In the genomic region with DNA sequence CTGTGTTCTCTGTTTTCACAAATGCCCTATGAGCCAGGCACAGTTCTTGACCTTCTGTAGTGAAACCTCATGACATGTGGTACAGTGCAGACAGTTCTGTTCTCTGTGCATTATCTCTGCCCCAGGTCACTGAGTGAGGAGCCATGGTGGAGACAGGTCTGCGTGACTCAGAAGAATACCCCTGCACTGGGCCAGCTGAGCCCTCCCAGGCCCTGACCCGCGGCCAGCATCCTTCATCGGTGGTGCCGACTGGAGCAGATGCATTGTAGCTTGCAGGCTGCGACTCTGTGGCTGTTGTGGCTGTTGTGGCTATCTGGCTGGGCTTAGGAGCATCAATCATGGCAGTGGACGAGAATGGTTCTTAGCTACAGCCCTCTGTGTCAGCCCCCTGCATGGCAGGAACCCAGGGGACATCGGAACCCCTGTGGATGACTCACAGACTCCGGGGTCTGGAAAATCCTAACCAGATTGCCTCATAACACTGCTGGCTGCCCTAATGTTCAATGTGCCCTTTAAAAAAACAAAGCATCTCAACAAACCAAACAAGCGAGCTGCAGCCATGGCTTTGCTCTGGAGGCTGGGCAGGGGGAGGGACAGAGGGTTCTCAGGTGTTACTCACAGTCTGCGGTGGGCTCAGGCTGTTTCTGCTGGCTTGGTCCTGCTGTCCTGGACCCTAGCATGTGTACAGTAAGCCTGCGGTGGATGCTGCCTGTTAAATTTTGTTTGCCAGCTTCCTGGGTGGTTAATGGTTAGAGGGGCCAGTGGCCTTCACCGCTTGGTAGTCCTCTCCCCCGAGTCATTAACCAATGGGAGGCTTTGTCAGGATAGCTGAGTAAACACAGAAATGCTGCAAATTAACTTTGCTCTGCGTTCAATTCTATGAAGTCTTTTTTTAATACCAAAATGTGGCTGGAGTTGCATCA, we compare ENCODE assay signal across 1 cellular context.
TF ChIP-seq lines count a peak whose summit lies in the region.

Gene SERPINA6, minus strand, starts transcription at position 689 of the 923 bp plus-strand sequence. CDS start 8,688 bp downstream, outside the sequence.

TF ChIP-seq in HepG2, 621 proteins besides CTCF, POLR2A, EP300 and RAD21 (continued from another document and continues in another):
- TF ChIP-seq UBTF (CRISPR knock-in tag; IDR thresholded peaks at IDR 0.05) (no peak), FOXK2 (IDR thresholded peaks at IDR 0.05) (peak; percentile 64; the same call in 1 of the 2 replicates), ZNF441 (CRISPR knock-in tag; IDR thresholded peaks at IDR 0.05; ENCODE audit: borderline replicate concordance) (peak; percentile 87), RBM39 (IDR thresholded peaks at IDR 0.05; ENCODE audit: low read depth, low read length, poor library complexity, severe bottlenecking) (no peak), ZFX (CRISPR knock-in tag; IDR thresholded peaks at IDR 0.05; ENCODE audit: low read depth) (no peak; the same call in 1 of the 2 replicates), ZSCAN20 (CRISPR knock-in tag; IDR thresholded peaks at IDR 0.05; ENCODE audit: borderline replicate concordance) (no peak), ZNF44 (CRISPR knock-in tag; IDR thresholded peaks at IDR 0.05) (no peak), RFX1 (IDR thresholded peaks at IDR 0.05) (no peak), ZEB1 (IDR thresholded peaks at IDR 0.05; ENCODE audit: insufficient replicate concordance, low read depth) (peak; percentile 12), ZFP62 (CRISPR knock-in tag; IDR thresholded peaks at IDR 0.05) (no peak), REST (IDR thresholded peaks at IDR 0.05; ENCODE audit: borderline replicate concordance in 1 of 2, low read depth in 1 of 2, low read length in 2 of 2) (no peak), NCOR1 (IDR thresholded peaks at IDR 0.05; ENCODE audit: borderline replicate concordance, low read length) (no peak), ZNF629 (CRISPR knock-in tag; conservative IDR thresholded peaks at IDR 0.05) (no peak), ZNF652 (CRISPR knock-in tag; IDR thresholded peaks at IDR 0.05; ENCODE audit: borderline replicate concordance, low read depth) (no peak), ZNF510 (CRISPR knock-in tag; IDR thresholded peaks at IDR 0.05; ENCODE audit: low read depth) (no peak), ZSCAN5A (CRISPR knock-in tag; IDR thresholded peaks at IDR 0.05; ENCODE audit: borderline replicate concordance) (no peak; the same call in 1 of the 2 replicates), ZNF713 (CRISPR knock-in tag; IDR thresholded peaks at IDR 0.05) (no peak), MED1 (CRISPR knock-in tag; IDR thresholded peaks at IDR 0.05) (peak; percentile 87), KDM5A (IDR thresholded peaks at IDR 0.05; ENCODE audit: borderline replicate concordance, low read length) (peak; percentile 35; the same call in 1 of the 2 replicates), TFAP4 (IDR thresholded peaks at IDR 0.05; ENCODE audit: borderline replicate concordance, low read depth) (peak; percentile 79; the same call in 1 of the 2 replicates), MLLT10 (CRISPR knock-in tag; IDR thresholded peaks at IDR 0.05) (no peak), ZNF569 (CRISPR knock-in tag; IDR thresholded peaks at IDR 0.05; ENCODE audit: borderline replicate concordance) (no peak), ZNF558 (CRISPR knock-in tag; IDR thresholded peaks at IDR 0.05; ENCODE audit: borderline replicate concordance) (peak; percentile 56; the same call in 1 of the 2 replicates), ZNF614 (CRISPR knock-in tag; IDR thresholded peaks at IDR 0.05; ENCODE audit: borderline replicate concordance) (peak; percentile 39; the same call in 1 of the 2 replicates), TGIF2 (CRISPR knock-in tag; IDR thresholded peaks at IDR 0.05) (peak; percentile 27; the same call in 1 of the 2 replicates), NBN (conservative IDR thresholded peaks at IDR 0.05) (no peak), ZNF337 (CRISPR knock-in tag; IDR thresholded peaks at IDR 0.05; ENCODE audit: borderline replicate concordance, low read depth) (peak; percentile 47; the same call in 1 of the 2 replicates), HNRNPUL1 (IDR thresholded peaks at IDR 0.05; ENCODE audit: low read depth, low read length) (no peak), ZKSCAN1 (IDR thresholded peaks at IDR 0.05; ENCODE audit: low read length) (no peak), JARID2 (CRISPR knock-in tag; IDR thresholded peaks at IDR 0.05; ENCODE audit: insufficient replicate concordance) (no peak)
- TF ChIP-seq, protein P1, sequence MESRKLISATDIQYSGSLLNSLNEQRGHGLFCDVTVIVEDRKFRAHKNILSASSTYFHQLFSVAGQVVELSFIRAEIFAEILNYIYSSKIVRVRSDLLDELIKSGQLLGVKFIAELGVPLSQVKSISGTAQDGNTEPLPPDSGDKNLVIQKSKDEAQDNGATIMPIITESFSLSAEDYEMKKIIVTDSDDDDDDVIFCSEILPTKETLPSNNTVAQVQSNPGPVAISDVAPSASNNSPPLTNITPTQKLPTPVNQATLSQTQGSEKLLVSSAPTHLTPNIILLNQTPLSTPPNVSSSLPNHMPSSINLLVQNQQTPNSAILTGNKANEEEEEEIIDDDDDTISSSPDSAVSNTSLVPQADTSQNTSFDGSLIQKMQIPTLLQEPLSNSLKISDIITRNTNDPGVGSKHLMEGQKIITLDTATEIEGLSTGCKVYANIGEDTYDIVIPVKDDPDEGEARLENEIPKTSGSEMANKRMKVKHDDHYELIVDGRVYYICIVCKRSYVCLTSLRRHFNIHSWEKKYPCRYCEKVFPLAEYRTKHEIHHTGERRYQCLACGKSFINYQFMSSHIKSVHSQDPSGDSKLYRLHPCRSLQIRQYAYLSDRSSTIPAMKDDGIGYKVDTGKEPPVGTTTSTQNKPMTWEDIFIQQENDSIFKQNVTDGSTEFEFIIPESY (CRISPR knock-in tag; IDR thresholded peaks at IDR 0.05): no peak
- TF ChIP-seq, protein P2, sequence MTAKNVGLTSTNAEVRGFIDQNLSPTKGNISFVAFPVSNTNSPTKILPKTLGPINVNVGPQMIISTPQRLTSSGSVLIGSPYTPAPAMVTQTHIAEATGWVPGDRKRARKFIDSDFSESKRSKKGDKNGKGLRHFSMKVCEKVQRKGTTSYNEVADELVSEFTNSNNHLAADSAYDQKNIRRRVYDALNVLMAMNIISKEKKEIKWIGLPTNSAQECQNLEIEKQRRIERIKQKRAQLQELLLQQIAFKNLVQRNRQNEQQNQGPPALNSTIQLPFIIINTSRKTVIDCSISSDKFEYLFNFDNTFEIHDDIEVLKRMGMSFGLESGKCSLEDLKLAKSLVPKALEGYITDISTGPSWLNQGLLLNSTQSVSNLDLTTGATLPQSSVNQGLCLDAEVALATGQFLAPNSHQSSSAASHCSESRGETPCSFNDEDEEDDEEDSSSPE (CRISPR knock-in tag; IDR thresholded peaks at IDR 0.05): peak; percentile 39; the same call in 1 of the 2 replicates
- TF ChIP-seq, protein P3, sequence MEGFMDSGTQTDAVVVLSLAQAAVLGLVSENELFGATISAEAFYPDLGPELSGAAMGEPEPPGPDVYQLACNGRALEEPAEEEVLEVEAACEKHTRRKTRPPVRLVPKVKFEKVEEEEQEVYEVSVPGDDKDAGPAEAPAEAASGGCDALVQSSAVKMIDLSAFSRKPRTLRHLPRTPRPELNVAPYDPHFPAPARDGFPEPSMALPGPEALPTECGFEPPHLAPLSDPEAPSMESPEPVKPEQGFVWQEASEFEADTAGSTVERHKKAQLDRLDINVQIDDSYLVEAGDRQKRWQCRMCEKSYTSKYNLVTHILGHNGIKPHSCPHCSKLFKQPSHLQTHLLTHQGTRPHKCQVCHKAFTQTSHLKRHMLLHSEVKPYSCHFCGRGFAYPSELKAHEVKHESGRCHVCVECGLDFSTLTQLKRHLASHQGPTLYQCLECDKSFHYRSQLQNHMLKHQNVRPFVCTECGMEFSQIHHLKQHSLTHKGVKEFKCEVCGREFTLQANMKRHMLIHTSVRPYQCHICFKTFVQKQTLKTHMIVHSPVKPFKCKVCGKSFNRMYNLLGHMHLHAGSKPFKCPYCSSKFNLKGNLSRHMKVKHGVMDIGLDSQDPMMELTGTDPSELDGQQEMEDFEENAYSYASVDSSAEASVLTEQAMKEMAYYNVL (CRISPR knock-in tag; IDR thresholded peaks at IDR 0.05; ENCODE audit: borderline replicate concordance): peak; percentile 63; the same call in 1 of the 2 replicates
- TF ChIP-seq, protein P4, sequence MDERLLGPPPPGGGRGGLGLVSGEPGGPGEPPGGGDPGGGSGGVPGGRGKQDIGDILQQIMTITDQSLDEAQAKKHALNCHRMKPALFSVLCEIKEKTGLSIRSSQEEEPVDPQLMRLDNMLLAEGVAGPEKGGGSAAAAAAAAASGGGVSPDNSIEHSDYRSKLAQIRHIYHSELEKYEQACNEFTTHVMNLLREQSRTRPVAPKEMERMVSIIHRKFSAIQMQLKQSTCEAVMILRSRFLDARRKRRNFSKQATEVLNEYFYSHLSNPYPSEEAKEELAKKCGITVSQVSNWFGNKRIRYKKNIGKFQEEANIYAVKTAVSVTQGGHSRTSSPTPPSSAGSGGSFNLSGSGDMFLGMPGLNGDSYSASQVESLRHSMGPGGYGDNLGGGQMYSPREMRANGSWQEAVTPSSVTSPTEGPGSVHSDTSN (CRISPR knock-in tag; IDR thresholded peaks at IDR 0.05): no peak
- TF ChIP-seq, protein P5, sequence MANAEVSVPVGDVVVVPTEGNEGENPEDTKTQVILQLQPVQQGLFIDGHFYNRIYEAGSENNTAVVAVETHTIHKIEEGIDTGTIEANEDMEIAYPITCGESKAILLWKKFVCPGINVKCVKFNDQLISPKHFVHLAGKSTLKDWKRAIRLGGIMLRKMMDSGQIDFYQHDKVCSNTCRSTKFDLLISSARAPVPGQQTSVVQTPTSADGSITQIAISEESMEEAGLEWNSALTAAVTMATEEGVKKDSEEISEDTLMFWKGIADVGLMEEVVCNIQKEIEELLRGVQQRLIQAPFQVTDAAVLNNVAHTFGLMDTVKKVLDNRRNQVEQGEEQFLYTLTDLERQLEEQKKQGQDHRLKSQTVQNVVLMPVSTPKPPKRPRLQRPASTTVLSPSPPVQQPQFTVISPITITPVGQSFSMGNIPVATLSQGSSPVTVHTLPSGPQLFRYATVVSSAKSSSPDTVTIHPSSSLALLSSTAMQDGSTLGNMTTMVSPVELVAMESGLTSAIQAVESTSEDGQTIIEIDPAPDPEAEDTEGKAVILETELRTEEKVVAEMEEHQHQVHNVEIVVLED (CRISPR knock-in tag; IDR thresholded peaks at IDR 0.05; ENCODE audit: borderline replicate concordance): no peak
